Comparison of ENCODE assay signal across 1 cellular context in the genomic region with DNA sequence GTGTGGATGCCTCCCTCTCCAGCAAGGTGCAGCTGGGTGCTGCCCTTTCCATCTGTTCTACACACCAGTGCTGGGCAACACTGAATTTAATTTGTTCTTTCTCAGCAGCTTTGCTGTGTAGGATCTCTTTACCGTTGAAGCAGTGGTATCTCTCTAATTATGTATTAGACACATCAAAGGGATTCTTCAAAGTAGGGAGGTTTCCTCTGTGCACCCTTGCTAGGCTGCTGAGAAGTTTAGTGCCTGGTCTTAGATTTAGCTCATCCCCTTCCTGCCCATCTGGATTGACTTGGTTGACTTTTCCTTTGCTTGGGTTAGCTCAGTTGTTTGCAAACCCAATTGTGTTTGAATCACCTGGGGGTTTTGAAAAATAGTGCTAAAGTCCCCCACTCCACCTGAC.
TF ChIP-seq lines count a peak whose summit lies in the region.

No MANE protein-coding gene starts in this region.

TF ChIP-seq in GM23338, 12 proteins besides CTCF, POLR2A, EP300 and RAD21 (continued from another document):
- TF ChIP-seq, protein P1, sequence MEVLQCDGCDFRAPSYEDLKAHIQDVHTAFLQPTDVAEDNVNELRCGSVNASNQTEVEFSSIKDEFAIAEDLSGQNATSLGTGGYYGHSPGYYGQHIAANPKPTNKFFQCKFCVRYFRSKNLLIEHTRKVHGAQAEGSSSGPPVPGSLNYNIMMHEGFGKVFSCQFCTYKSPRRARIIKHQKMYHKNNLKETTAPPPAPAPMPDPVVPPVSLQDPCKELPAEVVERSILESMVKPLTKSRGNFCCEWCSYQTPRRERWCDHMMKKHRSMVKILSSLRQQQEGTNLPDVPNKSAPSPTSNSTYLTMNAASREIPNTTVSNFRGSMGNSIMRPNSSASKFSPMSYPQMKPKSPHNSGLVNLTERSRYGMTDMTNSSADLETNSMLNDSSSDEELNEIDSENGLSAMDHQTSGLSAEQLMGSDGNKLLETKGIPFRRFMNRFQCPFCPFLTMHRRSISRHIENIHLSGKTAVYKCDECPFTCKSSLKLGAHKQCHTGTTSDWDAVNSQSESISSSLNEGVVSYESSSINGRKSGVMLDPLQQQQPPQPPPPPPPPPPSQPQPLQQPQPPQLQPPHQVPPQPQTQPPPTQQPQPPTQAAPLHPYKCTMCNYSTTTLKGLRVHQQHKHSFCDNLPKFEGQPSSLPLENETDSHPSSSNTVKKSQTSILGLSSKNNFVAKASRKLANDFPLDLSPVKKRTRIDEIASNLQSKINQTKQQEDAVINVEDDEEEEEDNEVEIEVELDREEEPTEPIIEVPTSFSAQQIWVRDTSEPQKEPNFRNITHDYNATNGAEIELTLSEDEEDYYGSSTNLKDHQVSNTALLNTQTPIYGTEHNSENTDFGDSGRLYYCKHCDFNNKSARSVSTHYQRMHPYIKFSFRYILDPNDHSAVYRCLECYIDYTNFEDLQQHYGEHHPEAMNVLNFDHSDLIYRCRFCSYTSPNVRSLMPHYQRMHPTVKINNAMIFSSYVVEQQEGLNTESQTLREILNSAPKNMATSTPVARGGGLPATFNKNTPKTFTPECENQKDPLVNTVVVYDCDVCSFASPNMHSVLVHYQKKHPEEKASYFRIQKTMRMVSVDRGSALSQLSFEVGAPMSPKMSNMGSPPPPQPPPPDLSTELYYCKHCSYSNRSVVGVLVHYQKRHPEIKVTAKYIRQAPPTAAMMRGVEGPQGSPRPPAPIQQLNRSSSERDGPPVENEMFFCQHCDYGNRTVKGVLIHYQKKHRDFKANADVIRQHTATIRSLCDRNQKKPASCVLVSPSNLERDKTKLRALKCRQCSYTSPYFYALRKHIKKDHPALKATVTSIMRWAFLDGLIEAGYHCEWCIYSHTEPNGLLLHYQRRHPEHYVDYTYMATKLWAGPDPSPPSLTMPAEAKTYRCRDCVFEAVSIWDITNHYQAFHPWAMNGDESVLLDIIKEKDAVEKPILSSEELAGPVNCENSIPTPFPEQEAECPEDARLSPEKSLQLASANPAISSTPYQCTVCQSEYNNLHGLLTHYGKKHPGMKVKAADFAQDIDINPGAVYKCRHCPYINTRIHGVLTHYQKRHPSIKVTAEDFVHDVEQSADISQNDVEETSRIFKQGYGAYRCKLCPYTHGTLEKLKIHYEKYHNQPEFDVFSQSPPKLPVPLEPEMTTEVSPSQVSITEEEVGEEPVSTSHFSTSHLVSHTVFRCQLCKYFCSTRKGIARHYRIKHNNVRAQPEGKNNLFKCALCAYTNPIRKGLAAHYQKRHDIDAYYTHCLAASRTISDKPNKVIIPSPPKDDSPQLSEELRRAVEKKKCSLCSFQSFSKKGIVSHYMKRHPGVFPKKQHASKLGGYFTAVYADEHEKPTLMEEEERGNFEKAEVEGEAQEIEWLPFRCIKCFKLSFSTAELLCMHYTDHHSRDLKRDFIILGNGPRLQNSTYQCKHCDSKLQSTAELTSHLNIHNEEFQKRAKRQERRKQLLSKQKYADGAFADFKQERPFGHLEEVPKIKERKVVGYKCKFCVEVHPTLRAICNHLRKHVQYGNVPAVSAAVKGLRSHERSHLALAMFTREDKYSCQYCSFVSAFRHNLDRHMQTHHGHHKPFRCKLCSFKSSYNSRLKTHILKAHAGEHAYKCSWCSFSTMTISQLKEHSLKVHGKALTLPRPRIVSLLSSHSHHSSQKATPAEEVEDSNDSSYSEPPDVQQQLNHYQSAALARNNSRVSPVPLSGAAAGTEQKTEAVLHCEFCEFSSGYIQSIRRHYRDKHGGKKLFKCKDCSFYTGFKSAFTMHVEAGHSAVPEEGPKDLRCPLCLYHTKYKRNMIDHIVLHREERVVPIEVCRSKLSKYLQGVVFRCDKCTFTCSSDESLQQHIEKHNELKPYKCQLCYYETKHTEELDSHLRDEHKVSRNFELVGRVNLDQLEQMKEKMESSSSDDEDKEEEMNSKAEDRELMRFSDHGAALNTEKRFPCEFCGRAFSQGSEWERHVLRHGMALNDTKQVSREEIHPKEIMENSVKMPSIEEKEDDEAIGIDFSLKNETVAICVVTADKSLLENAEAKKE (CRISPR knock-in tag; IDR thresholded peaks at IDR 0.05), result no peak
- TF ChIP-seq EZH2phosphoT487 (IDR thresholded peaks at IDR 0.05; ENCODE audit: unreplicated experiment) (no peak), EZH2 (IDR thresholded peaks at IDR 0.05; ENCODE audit: low read depth, unreplicated experiment) (no peak), CREB1 (CRISPR knock-in tag; IDR thresholded peaks at IDR 0.05; ENCODE audit: low read depth) (no peak), JUNB (IDR thresholded peaks at IDR 0.05; ENCODE audit: unreplicated experiment) (no peak), ZNF331 (CRISPR knock-in tag; IDR thresholded peaks at IDR 0.05; ENCODE audit: low read depth) (no peak), POLR2AphosphoS5 (IDR thresholded peaks at IDR 0.05; ENCODE audit: low read depth) (no peak), ZNF114 (CRISPR knock-in tag; IDR thresholded peaks at IDR 0.05) (no peak)
- TF ChIP-seq, protein P2, sequence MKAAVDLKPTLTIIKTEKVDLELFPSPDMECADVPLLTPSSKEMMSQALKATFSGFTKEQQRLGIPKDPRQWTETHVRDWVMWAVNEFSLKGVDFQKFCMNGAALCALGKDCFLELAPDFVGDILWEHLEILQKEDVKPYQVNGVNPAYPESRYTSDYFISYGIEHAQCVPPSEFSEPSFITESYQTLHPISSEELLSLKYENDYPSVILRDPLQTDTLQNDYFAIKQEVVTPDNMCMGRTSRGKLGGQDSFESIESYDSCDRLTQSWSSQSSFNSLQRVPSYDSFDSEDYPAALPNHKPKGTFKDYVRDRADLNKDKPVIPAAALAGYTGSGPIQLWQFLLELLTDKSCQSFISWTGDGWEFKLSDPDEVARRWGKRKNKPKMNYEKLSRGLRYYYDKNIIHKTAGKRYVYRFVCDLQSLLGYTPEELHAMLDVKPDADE (IDR thresholded peaks at IDR 0.05), result no peak
- TF ChIP-seq, protein P3, sequence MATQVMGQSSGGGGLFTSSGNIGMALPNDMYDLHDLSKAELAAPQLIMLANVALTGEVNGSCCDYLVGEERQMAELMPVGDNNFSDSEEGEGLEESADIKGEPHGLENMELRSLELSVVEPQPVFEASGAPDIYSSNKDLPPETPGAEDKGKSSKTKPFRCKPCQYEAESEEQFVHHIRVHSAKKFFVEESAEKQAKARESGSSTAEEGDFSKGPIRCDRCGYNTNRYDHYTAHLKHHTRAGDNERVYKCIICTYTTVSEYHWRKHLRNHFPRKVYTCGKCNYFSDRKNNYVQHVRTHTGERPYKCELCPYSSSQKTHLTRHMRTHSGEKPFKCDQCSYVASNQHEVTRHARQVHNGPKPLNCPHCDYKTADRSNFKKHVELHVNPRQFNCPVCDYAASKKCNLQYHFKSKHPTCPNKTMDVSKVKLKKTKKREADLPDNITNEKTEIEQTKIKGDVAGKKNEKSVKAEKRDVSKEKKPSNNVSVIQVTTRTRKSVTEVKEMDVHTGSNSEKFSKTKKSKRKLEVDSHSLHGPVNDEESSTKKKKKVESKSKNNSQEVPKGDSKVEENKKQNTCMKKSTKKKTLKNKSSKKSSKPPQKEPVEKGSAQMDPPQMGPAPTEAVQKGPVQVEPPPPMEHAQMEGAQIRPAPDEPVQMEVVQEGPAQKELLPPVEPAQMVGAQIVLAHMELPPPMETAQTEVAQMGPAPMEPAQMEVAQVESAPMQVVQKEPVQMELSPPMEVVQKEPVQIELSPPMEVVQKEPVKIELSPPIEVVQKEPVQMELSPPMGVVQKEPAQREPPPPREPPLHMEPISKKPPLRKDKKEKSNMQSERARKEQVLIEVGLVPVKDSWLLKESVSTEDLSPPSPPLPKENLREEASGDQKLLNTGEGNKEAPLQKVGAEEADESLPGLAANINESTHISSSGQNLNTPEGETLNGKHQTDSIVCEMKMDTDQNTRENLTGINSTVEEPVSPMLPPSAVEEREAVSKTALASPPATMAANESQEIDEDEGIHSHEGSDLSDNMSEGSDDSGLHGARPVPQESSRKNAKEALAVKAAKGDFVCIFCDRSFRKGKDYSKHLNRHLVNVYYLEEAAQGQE (IDR thresholded peaks at IDR 0.05; ENCODE audit: unreplicated experiment), result no peak
TF ChIP-seq in GM23338: peak in this region for 0.
